In genomic region chr7:47979145-47979831, GRCh38 we compare ENCODE assay signal across 8 cellular contexts. TPM values are rescaled to one million over a fixed set of nuclear protein-coding genes. Genes with fewer than 3 reads are reported as not detected.
DNase-seq lines count a peak whose midpoint lies in the region; TF ChIP-seq lines count a peak whose summit lies in the region.

Gene HUS1 (minus strand): TSS chr7:47979615. CDS start chr7:47979519, 96 bp downstream.

- no peaks in the 10 kb centered on the region for H4K20me1 ChIP-seq in MM.1S (ENCODE audit: insufficient read depth, low read length)

- H3K4me1 Mint-ChIP-seq in neural crest cell, result peaks cover 22% of the 10 kb centered on the region

- no peaks in the 10 kb centered on the region for H3K9me3 Mint-ChIP-seq in neural crest cell

- H3K27me3 Mint-ChIP-seq in neural crest cell (ENCODE audit: low read depth), result no peaks in the 10 kb centered on the region

- TF ChIP-seq CTCF in MM.1S (IDR thresholded peaks at IDR 0.05; ENCODE audit: low read length) (no peak), foreskin fibroblast (IDR thresholded peaks at IDR 0.05; ENCODE audit: low read depth, low read length) (no peak), neural crest cell (conservative IDR thresholded peaks at IDR 0.05) (no peak)

- H2AFZ ChIP-seq in MM.1S (ENCODE audit: low read length), result peak within 1 kb of the TSS; percentile 82

- H3F3A ChIP-seq in MM.1S (ENCODE audit: insufficient read depth, low read length), result peaks cover 10% of the 10 kb centered on the region; the same call in 1 of the 2 replicates

- peaks cover 22% of the 10 kb centered on the region for H3K79me2 ChIP-seq in MM.1S (ENCODE audit: low read length)

- H3K27me3 ChIP-seq in MM.1S (replicated peaks; ENCODE audit: insufficient read depth, low read length) (no peaks in the 10 kb centered on the region), stomach smooth muscle (ENCODE audit: control insufficient read depth in 1 of 2, insufficient read depth in 2 of 2, low read length in 2 of 2) (no peaks in the 10 kb centered on the region)

- H3K4me3 Mint-ChIP-seq in neural crest cell, result peak within 1 kb of the TSS; percentile 96

- H3K9ac ChIP-seq in MM.1S (ENCODE audit: low read length) (peak within 1 kb of the TSS; percentile 87), stomach smooth muscle (ENCODE audit: low read length in 2 of 2) (peak within 1 kb of the TSS; percentile 59 to 86)

- H3K4me1 ChIP-seq in MM.1S (ENCODE audit: low read length) (no peaks in the 10 kb centered on the region), stomach smooth muscle (ENCODE audit: control insufficient read depth, insufficient read depth, low read length) (peaks cover 10% of the 10 kb centered on the region)

- H3K27ac Mint-ChIP-seq in neural crest cell (ENCODE audit: unreplicated experiment), result peak within 1 kb of the TSS; percentile 96

- no peaks in the 10 kb centered on the region for H3K9me2 ChIP-seq in MM.1S (replicated peaks; ENCODE audit: insufficient read depth, low read length)

- H3K4me3 ChIP-seq in MM.1S (ENCODE audit: low read length) (peak within 1 kb of the TSS; percentile 80), foreskin fibroblast (ENCODE audit: low read depth in 1 of 2, low read length in 2 of 2) (peak within 1 kb of the TSS; percentile 78 to 79), stomach smooth muscle (ENCODE audit: low read length in 2 of 2) (peak within 1 kb of the TSS; percentile 68 to 79)

- peaks cover 13% of the 10 kb centered on the region for H3K36me3 Mint-ChIP-seq in neural crest cell (ENCODE audit: low read depth)

- peaks cover 20% of the 10 kb centered on the region; the same call in 1 of the 2 replicates for H3K36me3 ChIP-seq in MM.1S (replicated peaks; ENCODE audit: insufficient read depth, low read length)
- peaks cover 25 to 28% of the 10 kb centered on the region in 2 donors for H3K36me3 ChIP-seq in stomach smooth muscle (ENCODE audit: control insufficient read depth in 2 of 2, insufficient read depth in 2 of 2, low read length in 2 of 2)

- peak within 1 kb of the TSS; percentile 91 for H3K27ac ChIP-seq in MM.1S (ENCODE audit: low read length)
- peak within 1 kb of the TSS; percentile 70 for H3K27ac ChIP-seq in stomach smooth muscle (ENCODE audit: low read length)

- peak within 1 kb of the TSS; percentile 60 for H3K4me2 ChIP-seq in MM.1S (ENCODE audit: low read depth, low read length)

- DNase-seq in GDM1 (lab: John Stamatoyannopoulos, UW) (peak; percentile 89), HCEC 1CT (peak; percentile 91), MM.1S (peak; percentile 96), SIG-M5 treated with dmso at 0.1 percent for 504 hours (lab: John Stamatoyannopoulos, UW; ENCODE audit: unreplicated experiment) (peak; percentile 85), activated gamma-delta T cell treated with Interleukin-2 at 50 U/mL for 16 hours (peak; percentile 89), foreskin fibroblast (peak; percentile 85 to 96), neural crest cell (ENCODE audit: low read depth, low spot score) (peak; percentile 79)

- H3K9me3 ChIP-seq in MM.1S (replicated peaks; ENCODE audit: insufficient read depth, low read length) (no peaks in the 10 kb centered on the region), stomach smooth muscle (ENCODE audit: control insufficient read depth in 2 of 2, low read length in 2 of 2) (no peaks in the 10 kb centered on the region)

RNA-seq across cellular contexts. Expression of gene HUS1, which starts in this region (rescaled TPM):
- total RNA-seq in neural crest cell, result 43.1 and 47.0 TPM in 2 replicates

Comparison
In these comparisons a context has a peak if more than half of its experiments do, and no peak if none do; other contexts are left out.
1. Peak in every context shown above with its lines: DNase-seq, H3K4me3 ChIP-seq and H3K27ac ChIP-seq.